Comparison of ENCODE assay signal across 18 cellular contexts in genomic region chr7:47232751-47233412, GRCh38.
A peak's percentile ranks its signal among the peaks of the same experiment; 100 is the strongest.
DNase-seq lines count a peak whose midpoint lies in the region; ATAC-seq and TF ChIP-seq lines count a peak whose summit lies in the region.
"Had no signal": no experiment of that assay in that cellular context is flagged by ENCODE, and none has a peak within 500 bp of the region (broad histone marks: within the 10 kb centered on the region; RNA-seq: fewer than 3 reads in every experiment).

No MANE protein-coding gene starts in this region.

- H3K4me2 ChIP-seq in OCI-LY7 (ENCODE audit: low read length): no peak overlapping the region
- H3K4me2 ChIP-seq: BLaER1 treated with 17β-estradiol and CSF1 and Interleukin-3, amounts not matched to agents 10 nM and 100 nM; PC-9 had no signal

- intact Hi-C loops in OCI-LY7 (cut with micrococcal nuclease; ENCODE audit: unreplicated experiment): loop anchor here (10.0 kb wide), 2 partner anchors 458 to 1308 kb away; partner anchors contain the start of gene IGFBP3

- peaks cover 5% of the 10 kb centered on the region for H3K4me1 ChIP-seq in OCI-LY7 (ENCODE audit: insufficient read depth, low read length, poor library complexity, severe bottlenecking)
- H3K4me1 ChIP-seq: breast epithelium had no signal

- no peak for ATAC-seq in HG03025 (IDR thresholded peaks at IDR 0.05; ENCODE audit: low FRiP score, unreplicated experiment)

- no peaks in the 10 kb centered on the region for H4K20me1 ChIP-seq in OCI-LY7 (ENCODE audit: insufficient read depth, low read length)
- H4K20me1 ChIP-seq: BLaER1 treated with 17β-estradiol and CSF1 and Interleukin-3, amounts not matched to agents 10 nM and 100 nM had no signal

- DNase-seq in EH (ENCODE audit: low read depth) (peak; percentile 51), OCI-LY7 (ENCODE audit: low spot score) (peak; percentile 14), fibroblast of mammary gland (ENCODE audit: low read depth) (no peak), GDM1 (lab: John Stamatoyannopoulos, UW) (no peak), NCI-H1694 treated with DMSO at 0.1 percent for 48 hours (lab: John Stamatoyannopoulos, UW) (no peak)
- no peak for DNase-seq in stimulated activated naive CD4-positive, alpha-beta T cell treated with Interleukin-2 at 50 U/mL for 16 hours (lab: John Stamatoyannopoulos, UW)
- DNase-seq: activated CD4-positive, CD25-positive, alpha-beta regulatory T cell treated with anti-CD3 and anti-CD28 coated beads, Interleukin-2, amount 50 U/mL, for 72 hours; activated naive CD4-positive, alpha-beta T cell treated with anti-CD3 and anti-CD28 coated beads, Interleukin-2, amount 50 U/mL, for 16 hours; effector memory CD4-positive, alpha-beta T cell; MV-4-11; NCI-H2227 treated with DMSO at 0.1 percent for 48 hours; PC-9; stimulated activated CD4-positive, alpha-beta T cell treated with anti-CD3 and anti-CD28 coated beads, Interleukin-12 subunit alpha, Interleukin-12 subunit beta, amount 100 ng/mL, for 4 hours had no signal

- H2AFZ ChIP-seq in OCI-LY7 (ENCODE audit: low read length): no peak overlapping the region
- H2AFZ ChIP-seq: parathyroid adenoma, PC-9 had no signal

- no peaks in the 10 kb centered on the region for H3K36me3 ChIP-seq in OCI-LY7 (ENCODE audit: insufficient read depth, low read length)
- H3K36me3 ChIP-seq: BLaER1 treated with 17β-estradiol and CSF1 and Interleukin-3, amounts not matched to agents 10 nM and 100 nM; breast epithelium had no signal

- TF ChIP-seq CTCF in 22Rv1 (IDR thresholded peaks at IDR 0.05): peak; percentile 49
- peak; percentile 68 for TF ChIP-seq CTCF in OCI-LY7 (conservative IDR thresholded peaks at IDR 0.05; ENCODE audit: low read length)
- peak; percentile 10 for TF ChIP-seq CTCF in fibroblast of mammary gland (conservative IDR thresholded peaks at IDR 0.05; ENCODE audit: control insufficient read depth, insufficient read depth, low read depth, low read length)

- no peaks in the 10 kb centered on the region for H3K79me2 ChIP-seq in OCI-LY7 (ENCODE audit: insufficient read depth, low read depth, low read length)
- H3K79me2 ChIP-seq: parathyroid adenoma had no signal

- H3K9me3 ChIP-seq in OCI-LY7 (ENCODE audit: low read length): no peaks in the 10 kb centered on the region
- H3K9me3 ChIP-seq: BLaER1 treated with 17β-estradiol and CSF1 and Interleukin-3, amounts not matched to agents 10 nM and 100 nM; breast epithelium had no signal

- H3K27ac ChIP-seq in 22Rv1 (no peak overlapping the region), OCI-LY7 (ENCODE audit: low read depth, low read length, poor library complexity, severe bottlenecking) (no peak overlapping the region)
- H3K27ac ChIP-seq: BLaER1 treated with 17β-estradiol and CSF1 and Interleukin-3, amounts not matched to agents 10 nM and 100 nM; breast epithelium; parathyroid adenoma; PC-9 had no signal

- CTCF ChIA-PET in OCI-LY7 (lab: Charles Lee; ENCODE audit: unreplicated experiment): no interaction called here

- H3K9me2 ChIP-seq in OCI-LY7 (ENCODE audit: insufficient read depth, low read length): no peaks in the 10 kb centered on the region

- POLR2A ChIA-PET in OCI-LY7 (lab: Charles Lee): interaction anchor here (1.0 kb wide), 1 partner anchor 9 kb away, joined by 4 read pairs; no protein-coding TSS in a partner anchor

- H3K4me3 ChIP-seq in OCI-LY7 (ENCODE audit: low read depth, low read length, poor library complexity, severe bottlenecking): no peak overlapping the region
- H3K4me3 ChIP-seq in fibroblast of mammary gland (ENCODE audit: control insufficient read depth, low read depth, low read length): no peak overlapping the region
- H3K4me3 ChIP-seq: BLaER1 treated with 17β-estradiol and CSF1 and Interleukin-3, amounts not matched to agents 10 nM and 100 nM; breast epithelium; PC-9 had no signal

- no TSS peak for BruUV-seq in OCI-LY7 (replicated peaks; lab: Mats Ljungman, UMichigan)

Comparison
In these comparisons a context has a peak if more than half of its experiments do, and no peak if none do; other contexts are left out.
1. CTCF ChIP-seq: peak in every context shown above with its lines; median percentile 68 in OCI-LY7; 49 in 22Rv1; 10 in fibroblast of mammary gland.
2. DNase-seq: peak in EH (single experiment) and OCI-LY7 (single experiment); none in fibroblast of mammary gland (single experiment), stimulated activated naive CD4-positive, alpha-beta T cell treated with Interleukin-2 at 50 U/mL for 16 hours (single experiment), GDM1 (single experiment) and NCI-H1694 treated with DMSO at 0.1 percent for 48 hours (single experiment).